ENCODE assay signal across 9 cellular contexts in genomic region chr2:174635015-174635593, GRCh38. TPM values are rescaled to one million over a fixed set of nuclear protein-coding genes. Genes with fewer than 3 reads are reported as not detected.
DNase-seq lines count a peak whose midpoint lies in the region; ATAC-seq and TF ChIP-seq lines count a peak whose summit lies in the region.
"Had no signal": no experiment of that assay in that cellular context is flagged by ENCODE, and none has a peak within 500 bp of the region (broad histone marks: within the 10 kb centered on the region; RNA-seq: fewer than 3 reads in every experiment).

No MANE protein-coding gene starts in this region.

- TF ChIP-seq CTCF in heart right ventricle (IDR thresholded peaks at IDR 0.05) = no peak

- H3K4me1 ChIP-seq in heart right ventricle (peaks cover 0 to 65% (median 40%) of the 10 kb centered on the region in 9 donors), adipocyte (ENCODE audit: control insufficient read depth, insufficient read depth, low read length) (peaks cover 66% of the 10 kb centered on the region), aorta (ENCODE audit: control insufficient read depth in 1 of 2, insufficient read depth in 2 of 2, low read length in 2 of 2) (peaks cover 8 to 32% of the 10 kb centered on the region in 2 donors)

- DNase-seq in heart right ventricle (no peak), left ventricle myocardium superior (no peak), adipocyte (ENCODE audit: low read depth) (no peak), naive B cell (no peak), aorta (no peak), HK-2 (ENCODE audit: unreplicated experiment) (no peak), OCI-M1 (lab: John Stamatoyannopoulos, UW) (no peak)
- DNase-seq: testis had no signal

- peak overlapping the region; percentile 89 to 99 (median 96) for H3K4me3 Mint-ChIP-seq in naive B cell

- H3K27ac ChIP-seq in heart right ventricle = peak overlapping the region in 8 of 10 donors; percentile 44 to 93 (median 64)
- no peak overlapping the region for H3K27ac ChIP-seq in aorta (ENCODE audit: low read depth in 1 of 2, low read length in 2 of 2)

- intact Hi-C loops in heart right ventricle (cut with DNase I) (no loop called here), left ventricle myocardium superior (cut with micrococcal nuclease) (no loop called here), aorta (cut with DNase I) (no loop called here)

- 89 to 94% methylated on average over 3 of the region's 3 CpGs for WGBS in heart right ventricle, 2 donors
- WGBS in aorta, 2 donors = 88% methylated on average over 3 of the region's 3 CpGs

- H3K4me1 Mint-ChIP-seq in naive B cell = peaks cover 45 to 59% (median 51%) of the 10 kb centered on the region in 3 donors

- peak overlapping the region; percentile 29 for H3K9ac ChIP-seq in adipocyte (ENCODE audit: low read length)

- H3K27me3 ChIP-seq in heart right ventricle (no peaks in the 10 kb centered on the region), adipocyte (replicated peaks; ENCODE audit: control insufficient read depth, insufficient read depth, low read length) (no peaks in the 10 kb centered on the region), aorta (ENCODE audit: control insufficient read depth in 1 of 2, insufficient read depth in 2 of 2, low read length in 1 of 2) (no peaks in the 10 kb centered on the region)
- H3K27me3 ChIP-seq: testis had no signal

- H3K9me3 ChIP-seq in heart right ventricle (no peaks in the 10 kb centered on the region), adipocyte (ENCODE audit: control insufficient read depth, low read length) (no peaks in the 10 kb centered on the region), aorta (ENCODE audit: control insufficient read depth, low read length) (no peaks in the 10 kb centered on the region)
- H3K9me3 ChIP-seq: testis had no signal

- peak overlapping the region in 2 of 10 donors; percentile 35 to 57 for H3K4me3 ChIP-seq in heart right ventricle
- H3K4me3 ChIP-seq in adipocyte (ENCODE audit: low read length) = no peak overlapping the region
- no peak overlapping the region for H3K4me3 ChIP-seq in aorta (ENCODE audit: low read length in 2 of 2)
- H3K4me3 ChIP-seq: testis had no signal

- peak overlapping the region; percentile 95 to 99 (median 98) for H3K27ac Mint-ChIP-seq in naive B cell

- no peaks in the 10 kb centered on the region for H3K9me3 Mint-ChIP-seq in naive B cell

- no peaks in the 10 kb centered on the region for H3K27me3 Mint-ChIP-seq in naive B cell

- peaks cover 0 to 10% (median 0%) of the 10 kb centered on the region in 9 donors for H3K36me3 ChIP-seq in heart right ventricle
- H3K36me3 ChIP-seq in adipocyte (ENCODE audit: control insufficient read depth, insufficient read depth, low read length, severe bottlenecking) = no peaks in the 10 kb centered on the region
- no peaks in the 10 kb centered on the region for H3K36me3 ChIP-seq in aorta (ENCODE audit: control insufficient read depth in 1 of 2, insufficient read depth in 2 of 2, low read length in 1 of 2)

- H3K36me3 Mint-ChIP-seq in naive B cell = peaks cover 12 to 23% of the 10 kb centered on the region in 2 donors

- ATAC-seq in heart right ventricle (peak in 2 of 8 donors; percentile 5 to 55), left ventricle myocardium superior (no peak), naive B cell (ENCODE audit: low read depth in 2 of 2) (no peak), aorta (ENCODE audit: low FRiP score) (peak; percentile 57), GM18519 (IDR thresholded peaks at IDR 0.05; ENCODE audit: low FRiP score, unreplicated experiment) (no peak)

RNA-seq across cellular contexts. Expression of gene WIPF1, which starts 37.5 kb away (rescaled TPM):
- 10 to 100 TPM; 12.4 to 48.1 (median 15.6) TPM for total RNA-seq in heart right ventricle
- 10 to 100 TPM in 1 of 2 donors, 1 to 10 TPM in 1; 9.1 to 16.6 TPM for polyA plus RNA-seq in heart right ventricle
- 15.2 TPM for total RNA-seq in left ventricle myocardium superior
- 100 to 1,000 TPM in 1 of 6 donors, 10 to 100 TPM in 5; 67.8 to 119 (median 95.5) TPM for polyA plus RNA-seq in naive B cell (ENCODE audit: low read depth in 6 of 6)
- total RNA-seq in aorta = 100 to 1,000 TPM; 107 to 118 TPM
- 10 to 100 TPM; 40.9 to 51.7 TPM for polyA plus RNA-seq in aorta

Comparison
In these comparisons a context has a peak if more than half of its experiments do, and no peak if none do; other contexts are left out.
1. H3K27ac ChIP-seq: peak in heart right ventricle (8 of 10); none in aorta (0 of 2).